In genomic region chr11:113705871-113706654, GRCh38 we compare ENCODE assay signal across 12 cellular contexts. TPM values are rescaled to one million over a fixed set of nuclear protein-coding genes. Genes with fewer than 3 reads are reported as not detected.
DNase-seq lines count a peak whose midpoint lies in the region.
"Had no signal": no experiment of that assay in that cellular context is flagged by ENCODE, and none has a peak within 500 bp of the region (broad histone marks: within the 10 kb centered on the region; RNA-seq: fewer than 3 reads in every experiment).

TSS of gene TMPRSS5 (minus strand) at chr11:113706308. CDS start at chr11:113706224, 84 bp downstream.

- no peak within 1 kb of the TSS for H4K91ac ChIP-seq in mesenchymal stem cell (ENCODE audit: low read length)

- no peak within 1 kb of the TSS for H2BK120ac ChIP-seq in mesenchymal stem cell (ENCODE audit: low read depth, low read length)

- H3K4me3 ChIP-seq in subcutaneous abdominal adipose tissue (ENCODE audit: low read depth in 1 of 5, low read length in 5 of 5) (peak within 1 kb of the TSS in 4 of 5 donors; percentile 1 to 44 (median 22)), mesenchymal stem cell (ENCODE audit: insufficient read depth in 1 of 2, low read depth in 1 of 2, low read length in 2 of 2) (no peak within 1 kb of the TSS)
- H3K4me3 ChIP-seq: SJSA1 had no signal

- H3K36me3 ChIP-seq in subcutaneous abdominal adipose tissue (ENCODE audit: control insufficient read depth in 5 of 5, insufficient read depth in 5 of 5, low read length in 5 of 5) (no peaks in the 10 kb centered on the region), mesenchymal stem cell (ENCODE audit: control insufficient read depth in 1 of 2, insufficient read depth in 2 of 2, low read depth in 1 of 2, low read length in 2 of 2) (no peaks in the 10 kb centered on the region)
- H3K36me3 ChIP-seq: SJSA1 had no signal

- H3K23ac ChIP-seq in mesenchymal stem cell (ENCODE audit: low read length in 2 of 2) = no peak within 1 kb of the TSS

- no peak within 1 kb of the TSS for H4K8ac ChIP-seq in mesenchymal stem cell (ENCODE audit: low read length)

- H3K27me3 ChIP-seq in subcutaneous abdominal adipose tissue (ENCODE audit: control insufficient read depth in 5 of 5, insufficient read depth in 4 of 5, low read length in 5 of 5) = no peaks in the 10 kb centered on the region
- H3K27me3 ChIP-seq in mesenchymal stem cell (ENCODE audit: control insufficient read depth in 1 of 2, insufficient read depth in 1 of 2, low read length in 2 of 2) = no peaks in the 10 kb centered on the region
- H3K27me3 ChIP-seq: SJSA1 had no signal

- H3K4me2 ChIP-seq in mesenchymal stem cell (ENCODE audit: low read length, poor library complexity, severe bottlenecking) = no peak within 1 kb of the TSS

- DNase-seq in NCI-H1092 treated with DMSO at 0.1 percent for 48 hours (lab: John Stamatoyannopoulos, UW) (peak; percentile 31), NCI-H1092 (lab: John Stamatoyannopoulos, UW) (no peak), amygdala (lab: John Stamatoyannopoulos, UW) (peak in 54 of 56 donors; percentile 36 to 97 (median 83)), inferior parietal cortex (ENCODE audit: extremely low spot score) (peak; percentile 88), mesenchymal stem cell (no peak), iPS-NIHi7 (ENCODE audit: extremely low spot score) (no peak)
- DNase-seq in activated CD4-positive, alpha-beta T cell treated with anti-CD3 and anti-CD28 coated beads for 1 hour = no peak
- DNase-seq: activated effector memory CD4-positive, alpha-beta T cell treated with Interleukin-2 at 50 U/mL for 16 hours; KG1; NCI-H1694 had no signal

- WGBS in mesenchymal stem cell = 73% methylated on average over 4 of the region's 7 CpGs

- no peak within 1 kb of the TSS for H2AFZ ChIP-seq in mesenchymal stem cell (ENCODE audit: low read depth, low read length)

- H2BK15ac ChIP-seq in mesenchymal stem cell (ENCODE audit: low read depth, poor library complexity, severe bottlenecking) = no peak within 1 kb of the TSS

- H2BK12ac ChIP-seq in mesenchymal stem cell (ENCODE audit: low read length in 2 of 2) = no peak within 1 kb of the TSS

- H3K9me3 ChIP-seq in subcutaneous abdominal adipose tissue (ENCODE audit: control insufficient read depth in 5 of 5, low read length in 5 of 5) (peaks cover 0 to 20% (median 9%) of the 10 kb centered on the region in 5 donors), mesenchymal stem cell (ENCODE audit: control insufficient read depth, low read length) (peaks cover 19% of the 10 kb centered on the region)
- H3K9me3 ChIP-seq: SJSA1 had no signal

- H3K27ac ChIP-seq in subcutaneous abdominal adipose tissue (ENCODE audit: low read depth, low read length) (no peak within 1 kb of the TSS), mesenchymal stem cell (ENCODE audit: low read length, poor library complexity, severe bottlenecking) (no peak within 1 kb of the TSS)
- H3K27ac ChIP-seq: SJSA1 had no signal

- H2BK5ac ChIP-seq in mesenchymal stem cell (ENCODE audit: low read depth, low read length, poor library complexity, severe bottlenecking) = no peak within 1 kb of the TSS

- H3K79me1 ChIP-seq in mesenchymal stem cell (replicated peaks; ENCODE audit: low read length, poor library complexity, severe bottlenecking) = no peaks in the 10 kb centered on the region

- no peak within 1 kb of the TSS for H3K4ac ChIP-seq in mesenchymal stem cell (ENCODE audit: low read depth in 1 of 2, low read length in 2 of 2)

- H3K18ac ChIP-seq in mesenchymal stem cell (ENCODE audit: low read depth in 1 of 2, low read length in 2 of 2) = no peak within 1 kb of the TSS

- peaks cover 0 to 23% (median 15%) of the 10 kb centered on the region in 5 donors for H3K4me1 ChIP-seq in subcutaneous abdominal adipose tissue (ENCODE audit: control insufficient read depth in 5 of 5, insufficient read depth in 5 of 5, low read length in 5 of 5)
- no peaks in the 10 kb centered on the region for H3K4me1 ChIP-seq in mesenchymal stem cell (ENCODE audit: control insufficient read depth, insufficient read depth, low read depth, low read length)

- no peak within 1 kb of the TSS for H2AK5ac ChIP-seq in mesenchymal stem cell (ENCODE audit: low read length, severe bottlenecking)

- H3K9ac ChIP-seq in subcutaneous abdominal adipose tissue (ENCODE audit: low read length in 5 of 5) (no peak within 1 kb of the TSS), mesenchymal stem cell (ENCODE audit: low read length) (no peak within 1 kb of the TSS)

- H3K14ac ChIP-seq in mesenchymal stem cell (ENCODE audit: low read length in 2 of 2) = no peak within 1 kb of the TSS

RNA-seq across cellular contexts. Expression of gene TMPRSS5, which starts in this region (rescaled TPM):
- 0.03 TPM for polyA plus RNA-seq in mesenchymal stem cell (2013, experiment 1 of 2)
- 0.03 TPM for polyA plus RNA-seq in mesenchymal stem cell (2013, experiment 2 of 2)

Comparison
In these comparisons a context has a peak if more than half of its experiments do, and no peak if none do; other contexts are left out.
1. DNase-seq: peak in NCI-H1092 treated with DMSO at 0.1 percent for 48 hours (single experiment), amygdala (54 of 56) and inferior parietal cortex (single experiment); none in NCI-H1092 (single experiment), activated CD4-positive, alpha-beta T cell treated with anti-CD3 and anti-CD28 coated beads for 1 hour (single experiment), mesenchymal stem cell (single experiment) and iPS-NIHi7 (single experiment).
2. H3K4me3 ChIP-seq: peak in subcutaneous abdominal adipose tissue (4 of 5); none in mesenchymal stem cell (0 of 2).